30 cellular contexts compared by ENCODE assay signal in the genomic region with DNA sequence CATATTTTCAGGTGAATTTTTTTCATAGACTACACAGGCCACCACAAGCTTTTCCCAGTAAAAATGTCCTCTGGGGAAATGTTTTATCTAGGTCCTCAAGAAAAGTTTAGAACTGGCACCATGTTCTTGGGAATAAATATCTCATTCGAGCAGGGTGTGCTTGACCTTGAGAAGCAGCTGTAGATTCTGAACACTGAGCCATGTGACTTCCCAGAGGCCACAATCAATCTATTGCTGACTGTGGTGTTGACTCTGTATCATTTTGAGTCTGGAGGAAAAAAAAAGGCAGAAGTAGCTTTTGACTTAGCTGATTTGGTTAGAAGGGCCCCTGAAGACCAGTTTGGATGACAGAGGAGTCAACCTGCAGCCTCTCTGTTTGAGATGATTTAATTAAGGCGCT.
"Had no signal": no experiment of that assay in that cellular context is flagged by ENCODE, and none has a peak within 500 bp of the region (broad histone marks: within the 10 kb centered on the region; RNA-seq: fewer than 3 reads in every experiment).

No MANE protein-coding gene starts in this region.

- H3K4me3 ChIP-seq: MG63, Peyer's patch, SJSA1, SK-N-MC had no signal

- H3K36me3 ChIP-seq: MG63, Peyer's patch, SJSA1 had no signal

- H3K27ac ChIP-seq: Peyer's patch, SJSA1, SK-N-MC had no signal

- H3K4me1 ChIP-seq: Peyer's patch, SJSA1 had no signal

- H3K27me3 ChIP-seq: MG63, Peyer's patch, SJSA1 had no signal

- H3K9me3 ChIP-seq: MG63, Peyer's patch, SJSA1 had no signal

- ATAC-seq: PC-3, SK-N-SH treated with all-trans-retinoic acid at 6 μM for 48 hours, T-cell had no signal

- DNase-seq: Kasumi-1, KG1, MG63, NCI-H1048, NCI-H1092 treated with DMSO at 0.1 percent for 48 hours, NCI-H1105 treated with DMSO at 0.1 percent for 48 hours, NCI-H1436, NCI-H146, NCI-H1694, NCI-H187, NCI-H1930, NCI-H2029 treated with DMSO at 0.1 percent for 48 hours, NCI-H2081 treated with DMSO at 0.1 percent for 48 hours, NCI-H2107, NCI-H2171, NCI-H226, NCI-H446 treated with DMSO at 0.1 percent for 48 hours, NCI-H510A, NCI-H524, NCI-H526, NCI-H774, PC-3, Peyer's patch, Right ventricle myocardium superior, RPMI8226, SHP77 treated with DMSO at 0.1 percent for 48 hours, T-cell had no signal
